ENCODE assay signal across 9 cellular contexts in genomic region chr1:3651011-3651938, GRCh38. TPM values are rescaled to one million over a fixed set of nuclear protein-coding genes. Genes with fewer than 3 reads are reported as not detected.
DNase-seq lines count a peak whose midpoint lies in the region; ATAC-seq, FAIRE-seq and TF ChIP-seq lines count a peak whose summit lies in the region.
"Had no signal": no experiment of that assay in that cellular context is flagged by ENCODE, and none has a peak within 500 bp of the region (broad histone marks: within the 10 kb centered on the region; RNA-seq: fewer than 3 reads in every experiment).

No MANE protein-coding gene starts in this region.

- no TSS peak for BruUV-seq in endothelial cell of umbilical vein (replicated peaks; lab: Mats Ljungman, UMichigan)

- no peaks in the 10 kb centered on the region for H3K9me1 ChIP-seq in endothelial cell of umbilical vein (replicated peaks; ENCODE audit: control insufficient read depth, extremely low read depth, insufficient read depth, low read length)

- H3K9me3 ChIP-seq in Peyer's patch (no peaks in the 10 kb centered on the region), endothelial cell of umbilical vein (replicated peaks; ENCODE audit: control insufficient read depth, insufficient read depth, low read length) (no peaks in the 10 kb centered on the region), prostate gland (no peaks in the 10 kb centered on the region)

- POLR2A ChIA-PET in endothelial cell of umbilical vein (lab: Charles Lee) = no interaction called here

- DNase-seq in GM06990 (ENCODE audit: extremely low read depth, insufficient read length) = peak; percentile 60
- peak in 1 of 3 donors; percentile 53 for DNase-seq in Peyer's patch
- no peak for DNase-seq in endothelial cell of umbilical vein (ENCODE audit: low read depth, low spot score)
- DNase-seq in prostate gland (ENCODE audit: low spot score) = no peak
- DNase-seq in NCI-H2171 (lab: John Stamatoyannopoulos, UW) = no peak
- DNase-seq in dermis blood vessel endothelial cell = no peak
- no peak for DNase-seq in activated CD4-positive, CD25-positive, alpha-beta regulatory T cell treated with anti-CD3 and anti-CD28 coated beads, Interleukin-2, amount 50 U/mL, for 72 hours
- DNase-seq: NCI-H2107 had no signal

- CTCF ChIA-PET in endothelial cell of umbilical vein (lab: Charles Lee) = no interaction called here

- no peaks in the 10 kb centered on the region for H4K20me1 ChIP-seq in endothelial cell of umbilical vein (replicated peaks; ENCODE audit: control insufficient read depth, extremely low read depth, insufficient read depth, low read length)

- H3K79me2 ChIP-seq in endothelial cell of umbilical vein (ENCODE audit: control insufficient read depth, insufficient read depth, low read length) = peaks cover 4% of the 10 kb centered on the region

- TF ChIP-seq CTCF in GM06990 (IDR thresholded peaks at IDR 0.05; ENCODE audit: insufficient read depth, low read length, poor library complexity, severe bottlenecking) (no peak), Peyer's patch (IDR thresholded peaks at IDR 0.05) (no peak), endothelial cell of umbilical vein (IDR thresholded peaks at IDR 0.05; ENCODE audit: extremely low read depth in 1 of 2, insufficient read depth in 1 of 2, low read depth in 1 of 2, low read length in 2 of 2) (no peak), prostate gland (IDR thresholded peaks at IDR 0.05) (no peak)

- no peak overlapping the region for H3K4me2 ChIP-seq in endothelial cell of umbilical vein (ENCODE audit: insufficient read depth, low read length)

- FAIRE-seq in endothelial cell of umbilical vein (lab: Jason Lieb, UNC) = no peak

- H3K36me3 ChIP-seq in GM06990 (ENCODE audit: control insufficient read depth, insufficient read depth, low read length) (peaks cover 8% of the 10 kb centered on the region), Peyer's patch (peaks cover 0 to 12% (median 0%) of the 10 kb centered on the region in 3 donors), endothelial cell of umbilical vein (ENCODE audit: control insufficient read depth in 2 of 2, extremely low read depth in 1 of 2, insufficient read depth in 2 of 2, low read length in 2 of 2) (peaks cover 0 to 8% of the 10 kb centered on the region in 2 experiments), prostate gland (no peaks in the 10 kb centered on the region)

- intact Hi-C loops in endothelial cell of umbilical vein (cut with micrococcal nuclease) (loop anchor here (2.0 kb wide), 1 partner anchor 62 kb away; no protein-coding TSS in a partner anchor), prostate gland (cut with DNase I) (no loop called here)

- TF ChIP-seq POLR2A in Peyer's patch (IDR thresholded peaks at IDR 0.05) (no peak), endothelial cell of umbilical vein (IDR thresholded peaks at IDR 0.05; ENCODE audit: low read depth, low read length) (no peak), prostate gland (IDR thresholded peaks at IDR 0.05) (no peak)

- no peak overlapping the region for H3K9ac ChIP-seq in endothelial cell of umbilical vein (replicated peaks; ENCODE audit: extremely low read depth, insufficient read depth, low read length)

- H3K4me1 ChIP-seq in Peyer's patch (peaks cover 0 to 43% (median 25%) of the 10 kb centered on the region in 4 donors), endothelial cell of umbilical vein (ENCODE audit: control insufficient read depth, extremely low read depth, insufficient read depth, low read length) (peaks cover 8% of the 10 kb centered on the region), prostate gland (replicated peaks) (peaks cover 8% of the 10 kb centered on the region)

- dilution Hi-C loops in endothelial cell of umbilical vein (cut with MboI; ENCODE audit: extremely low pct_ligation_motif_present, low sequenced_read_pairs) = no loop called here

- H2AFZ ChIP-seq in endothelial cell of umbilical vein (ENCODE audit: low read depth, low read length) = no peak overlapping the region

- H3K27me3 ChIP-seq in GM06990 (replicated peaks; ENCODE audit: control insufficient read depth, insufficient read depth, low read length) (no peaks in the 10 kb centered on the region), Peyer's patch (peaks cover 0 to 35% of the 10 kb centered on the region in 2 donors), endothelial cell of umbilical vein (ENCODE audit: control insufficient read depth in 2 of 2, insufficient read depth in 2 of 2, low read length in 2 of 2) (peaks cover 27 to 50% of the 10 kb centered on the region in 2 experiments), prostate gland (replicated peaks; ENCODE audit: insufficient read depth) (peaks cover 13% of the 10 kb centered on the region)

- H3K4me3 ChIP-seq in GM06990 (replicated peaks; ENCODE audit: low read depth, low read length) (peak overlapping the region; percentile 79), Peyer's patch (peak overlapping the region in 3 of 4 donors; percentile 47 to 98 (median 52)), endothelial cell of umbilical vein (replicated peaks in 1 of 3; ENCODE audit: insufficient read depth in 1 of 3, low read depth in 1 of 3, low read length in 3 of 3) (no peak overlapping the region), prostate gland (peak overlapping the region; percentile 24 to 47)

- WGBS in prostate gland = 8% methylated on average over 60 of the region's 84 CpGs

- H3K27ac ChIP-seq in Peyer's patch (peak overlapping the region in 1 of 4 donors; percentile 10), endothelial cell of umbilical vein (ENCODE audit: insufficient read depth, low read depth, low read length) (no peak overlapping the region), prostate gland (no peak overlapping the region)

- ATAC-seq in GM18870 (IDR thresholded peaks at IDR 0.05; ENCODE audit: unreplicated experiment) = no peak

TF ChIP-seq in endothelial cell of umbilical vein, 7 proteins besides CTCF, POLR2A, EP300 and RAD21:
- peak; percentile 100 for TF ChIP-seq EZH2 (IDR thresholded peaks at IDR 0.05; ENCODE audit: borderline replicate concordance, low read depth, low read length, severe bottlenecking)
- TF ChIP-seq JUN (IDR thresholded peaks at IDR 0.05; ENCODE audit: borderline replicate concordance, insufficient read depth, insufficient read length, low read depth) = no peak
- TF ChIP-seq FOS (IDR thresholded peaks at IDR 0.05; ENCODE audit: borderline replicate concordance, insufficient read depth, low read length) = no peak
- no peak for TF ChIP-seq GATA2 (IDR thresholded peaks at IDR 0.05; ENCODE audit: insufficient read depth, insufficient read length, low read depth, low read length)
TF ChIP-seq in endothelial cell of umbilical vein: peak in this region for 1.

RNA-seq across cellular contexts. Expression of gene TP73, which starts 1.0 kb away (rescaled TPM):
- total RNA-seq in Peyer's patch (under 1 TPM in 1 of 4 donors, not detected in 3; 0.38 TPM), endothelial cell of umbilical vein (0.15 TPM in 1 of 2 replicates, not detected in the other), prostate gland (10 to 100 TPM in 1 of 2 donors, 1 to 10 TPM in 1; 5.1 to 15.1 TPM), dermis blood vessel endothelial cell (not detected in 2 replicates)
- polyA plus RNA-seq in endothelial cell of umbilical vein = 0.03 and 0.10 TPM in 2 replicates
- 0.04 and 0.07 TPM in 2 replicates for polyA plus RNA-seq in endothelial cell of umbilical vein (2011; cell fraction: cytosol; rRNA removed)
- polyA plus RNA-seq in endothelial cell of umbilical vein (2011; cell fraction: nucleus; rRNA removed) = 0.07 and 0.18 TPM in 2 replicates
- not detected in 2 replicates for polyA plus RNA-seq in endothelial cell of umbilical vein (2012)
- polyA minus RNA-seq in endothelial cell of umbilical vein = 0.06 and 0.39 TPM in 2 replicates
- polyA minus RNA-seq in endothelial cell of umbilical vein (2011; cell fraction: cytosol; rRNA and poly(A)+ RNA removed) = not detected
- not detected in 2 replicates for polyA minus RNA-seq in endothelial cell of umbilical vein (2011; cell fraction: nucleus; rRNA and poly(A)+ RNA removed)

RNA-seq across cellular contexts. Expression of gene WRAP73, which starts 1.4 kb away (rescaled TPM):
- total RNA-seq in Peyer's patch = 10 to 100 TPM; 34.3 to 71.1 (median 49.4) TPM
- 23.0 and 27.7 TPM in 2 replicates for total RNA-seq in endothelial cell of umbilical vein
- 50.7 and 59.2 TPM in 2 replicates for polyA plus RNA-seq in endothelial cell of umbilical vein
- 28.5 and 35.3 TPM in 2 replicates for polyA plus RNA-seq in endothelial cell of umbilical vein (2011; cell fraction: cytosol; rRNA removed)
- 107 and 136 TPM in 2 replicates for polyA plus RNA-seq in endothelial cell of umbilical vein (2011; cell fraction: nucleus; rRNA removed)
- polyA plus RNA-seq in endothelial cell of umbilical vein (2012) = 19.9 and 22.0 TPM in 2 replicates
- polyA minus RNA-seq in endothelial cell of umbilical vein = 32.1 and 37.9 TPM in 2 replicates
- polyA minus RNA-seq in endothelial cell of umbilical vein (2011; cell fraction: cytosol; rRNA and poly(A)+ RNA removed) = 19.9 TPM
- polyA minus RNA-seq in endothelial cell of umbilical vein (2011; cell fraction: nucleus; rRNA and poly(A)+ RNA removed) = 25.3 and 26.9 TPM in 2 replicates
- 10 to 100 TPM; 22.3 to 39.5 TPM for total RNA-seq in prostate gland
- 20.4 and 25.6 TPM in 2 replicates for total RNA-seq in dermis blood vessel endothelial cell

RNA-seq across cellular contexts. Expression of gene TPRG1L, which starts 26.5 kb away (rescaled TPM):
- 10 to 100 TPM; 16.5 to 93.9 (median 71.3) TPM for total RNA-seq in Peyer's patch
- 46.2 and 53.8 TPM in 2 replicates for total RNA-seq in endothelial cell of umbilical vein
- polyA plus RNA-seq in endothelial cell of umbilical vein = 50.5 and 52.3 TPM in 2 replicates
- 48.1 and 48.2 TPM in 2 replicates for polyA plus RNA-seq in endothelial cell of umbilical vein (2011; cell fraction: cytosol; rRNA removed)
- 19.1 and 20.9 TPM in 2 replicates for polyA plus RNA-seq in endothelial cell of umbilical vein (2011; cell fraction: nucleus; rRNA removed)
- 45.0 and 53.8 TPM in 2 replicates for polyA plus RNA-seq in endothelial cell of umbilical vein (2012)
- 43.9 and 44.1 TPM in 2 replicates for polyA minus RNA-seq in endothelial cell of umbilical vein
- 18.9 TPM for polyA minus RNA-seq in endothelial cell of umbilical vein (2011; cell fraction: cytosol; rRNA and poly(A)+ RNA removed)
- polyA minus RNA-seq in endothelial cell of umbilical vein (2011; cell fraction: nucleus; rRNA and poly(A)+ RNA removed) = 7.4 and 9.6 TPM in 2 replicates
- total RNA-seq in prostate gland = 10 to 100 TPM; 26.4 to 35.0 TPM
- 29.4 and 32.9 TPM in 2 replicates for total RNA-seq in dermis blood vessel endothelial cell

RNA-seq across cellular contexts. Expression of gene MEGF6, which starts 40.0 kb away (rescaled TPM):
- total RNA-seq in Peyer's patch (10 to 100 TPM in 2 of 4 donors, 1 to 10 TPM in 2; 2.5 to 61.1 (median 11.1) TPM), endothelial cell of umbilical vein (47.4 and 63.7 TPM in 2 replicates), prostate gland (10 to 100 TPM; 67.3 to 82.5 TPM), dermis blood vessel endothelial cell (100 and 120 TPM in 2 replicates)
- polyA plus RNA-seq in endothelial cell of umbilical vein = 22.5 and 31.7 TPM in 2 replicates
- 6.7 and 12.0 TPM in 2 replicates for polyA plus RNA-seq in endothelial cell of umbilical vein (2011; cell fraction: cytosol; rRNA removed)
- polyA plus RNA-seq in endothelial cell of umbilical vein (2011; cell fraction: nucleus; rRNA removed) = 66.7 and 89.2 TPM in 2 replicates
- polyA plus RNA-seq in endothelial cell of umbilical vein (2012) = 16.0 and 34.6 TPM in 2 replicates
- polyA minus RNA-seq in endothelial cell of umbilical vein = 19.6 and 21.3 TPM in 2 replicates
- polyA minus RNA-seq in endothelial cell of umbilical vein (2011; cell fraction: cytosol; rRNA and poly(A)+ RNA removed) = 5.4 TPM
- polyA minus RNA-seq in endothelial cell of umbilical vein (2011; cell fraction: nucleus; rRNA and poly(A)+ RNA removed) = 14.7 and 42.2 TPM in 2 replicates

Comparison
In these comparisons a context has a peak if more than half of its experiments do, and no peak if none do; other contexts are left out.
1. H3K4me3 ChIP-seq: peak in GM06990 (single experiment), Peyer's patch (3 of 4) and prostate gland (2 of 2); none in endothelial cell of umbilical vein (0 of 3).